Comparison of ENCODE assay signal across 21 cellular contexts in the genomic region with DNA sequence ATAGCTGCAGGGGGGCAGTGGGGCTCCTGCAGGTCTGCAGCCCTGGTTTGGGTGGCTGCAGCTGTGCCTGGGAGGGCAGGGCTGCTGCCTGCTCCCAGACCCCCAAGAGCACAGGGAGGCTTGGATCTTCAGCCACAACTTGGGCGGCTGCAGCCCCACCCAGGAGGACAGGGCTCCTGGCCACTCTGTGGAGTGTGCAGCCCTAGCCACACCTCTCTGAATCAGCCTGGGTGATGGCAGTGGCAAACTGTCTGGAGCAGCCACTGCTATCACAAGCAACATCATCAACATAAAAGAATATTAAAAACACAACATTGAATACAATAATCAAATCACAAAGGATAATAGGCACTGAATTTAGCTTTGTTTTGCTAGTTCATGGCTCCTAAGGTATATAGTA.
"Had no signal": no experiment of that assay in that cellular context is flagged by ENCODE, and none has a peak within 500 bp of the region (broad histone marks: within the 10 kb centered on the region; RNA-seq: fewer than 3 reads in every experiment).

No MANE protein-coding gene starts in this region.

- ATAC-seq: naive thymus-derived CD8-positive, alpha-beta T cell; right cardiac atrium; sciatic nerve; stimulated activated effector memory CD8-positive, alpha-beta T cell treated with anti-CD3 and anti-CD28 coated beads, Interleukin-12 subunit alpha, Interleukin-12 subunit beta, amount 100 ng/mL, for 72 hours; stimulated activated naive CD8-positive, alpha-beta T cell treated with anti-CD3 and anti-CD28 coated beads, Interleukin-15, amount 100 ng/mL, for 72 hours had no signal

- H3K36me3 ChIP-seq: left ventricle myocardium inferior, neutrophil, prostate gland, tibial nerve, vagina had no signal

- H3K79me2 ChIP-seq: hepatocyte had no signal

- H3K27ac ChIP-seq: hepatocyte, left ventricle myocardium inferior, neutrophil, prostate gland, skin epidermis, tibial nerve, vagina had no signal

- H3K27me3 ChIP-seq: hepatocyte, neutrophil, tibial nerve, vagina had no signal

- H3K4me3 ChIP-seq: hepatocyte, left ventricle myocardium inferior, lung, prostate gland, skin epidermis, tibial nerve, vagina had no signal

- H3K4me2 ChIP-seq: hepatocyte had no signal

- H2AFZ ChIP-seq: hepatocyte had no signal

- H3K4me1 ChIP-seq: left ventricle myocardium inferior, prostate gland, tibial nerve, vagina had no signal

- H3K9me3 ChIP-seq: left ventricle myocardium inferior, neutrophil, prostate gland, tibial nerve, vagina had no signal

- DNase-seq: islet precursor cell; left ventricle myocardium inferior; midbrain; naive thymus-derived CD8-positive, alpha-beta T cell; occipital lobe; retina; stimulated activated CD4-positive, alpha-beta T cell treated with anti-CD3 and anti-CD28 coated beads, Interleukin-12 subunit alpha, Interleukin-12 subunit beta, amount 100 ng/mL, for 4 hours; stimulated activated CD4-positive, alpha-beta T cell treated with anti-CD3 and anti-CD28 coated beads, Interleukin-4, amount 100 ng/mL, for 24 hours; stimulated activated naive CD4-positive, alpha-beta T cell treated with Interleukin-2 at 50 U/mL for 16 hours; stimulated activated naive CD8-positive, alpha-beta T cell treated with anti-CD3 and anti-CD28 coated beads, Interleukin-15, amount 100 ng/mL, for 72 hours; substantia nigra had no signal
